15 cellular contexts compared by ENCODE assay signal in genomic region chr12:10186299-10186698, GRCh38. TPM values are rescaled to one million over a fixed set of nuclear protein-coding genes. Genes with fewer than 3 reads are reported as not detected.
DNase-seq lines count a peak whose midpoint lies in the region; ATAC-seq, FAIRE-seq and TF ChIP-seq lines count a peak whose summit lies in the region.
"Had no signal": no experiment of that assay in that cellular context is flagged by ENCODE, and none has a peak within 500 bp of the region (broad histone marks: within the 10 kb centered on the region; RNA-seq: fewer than 3 reads in every experiment).

No MANE protein-coding gene starts in this region.

- H3K9me3 Mint-ChIP-seq in stimulated activated naive B cell treated with anti-CD40 and anti-IgM and Interleukin-4, amounts not matched to agents 10 μg/mL and 1 μg/mL and 100 μg/mL, for 72 hours, result no peaks in the 10 kb centered on the region
- H3K9me3 Mint-ChIP-seq in activated CD8-positive, alpha-beta T cell treated with anti-CD3 and anti-CD28 coated beads for 36 hours, result no peaks in the 10 kb centered on the region
- H3K9me3 Mint-ChIP-seq: activated naive CD8-positive, alpha-beta T cell treated with anti-CD3 and anti-CD28 coated beads, Interleukin-2, amount 10 ng/mL, durations not matched to agents 7 days and 5 days; CD8-positive, alpha-beta T cell had no signal

- RAD21 ChIA-PET in GM12878 (lab: Charles Lee; ENCODE audit: unreplicated experiment), result no interaction called here

- H3K79me2 ChIP-seq in GM12878 (ENCODE audit: control insufficient read depth, insufficient read depth, low read length), result no peaks in the 10 kb centered on the region

- peak overlapping the region; percentile 59 for H3K27ac Mint-ChIP-seq in stimulated activated naive B cell treated with anti-CD40 and anti-IgM and Interleukin-4, amounts not matched to agents 10 μg/mL and 1 μg/mL and 100 μg/mL, for 72 hours
- no peak overlapping the region for H3K27ac Mint-ChIP-seq in activated CD8-positive, alpha-beta T cell treated with anti-CD3 and anti-CD28 coated beads for 36 hours
- H3K27ac Mint-ChIP-seq: activated naive CD8-positive, alpha-beta T cell treated with anti-CD3 and anti-CD28 coated beads, Interleukin-2, amount 10 ng/mL, durations not matched to agents 7 days and 5 days; CD8-positive, alpha-beta T cell had no signal

- no TSS peak for BruUV-seq in GM12878 (replicated peaks; lab: Mats Ljungman, UMichigan)

- no peak overlapping the region for H3K4me2 ChIP-seq in GM12878 (ENCODE audit: control insufficient read depth, insufficient read depth)

- TF ChIP-seq CTCF in GM12878 (IDR thresholded peaks at IDR 0.05 in 2 of 3, conservative IDR thresholded peaks at IDR 0.05 in 1 of 3; ENCODE audit: control insufficient read depth in 2 of 3, extremely low read depth in 1 of 3, insufficient read depth in 1 of 3, low read depth in 3 of 3, low read length in 3 of 3), result no peak
- TF ChIP-seq CTCF in left lung (IDR thresholded peaks at IDR 0.05), result no peak
- TF ChIP-seq CTCF in activated CD8-positive, alpha-beta T cell treated with anti-CD3 and anti-CD28 coated beads for 36 hours (IDR thresholded peaks at IDR 0.05), result no peak

- CTCF ChIA-PET in GM12878 (lab: Yijun Ruan, JAX), result no interaction called here
- CTCF ChIA-PET in activated CD8-positive, alpha-beta T cell treated with anti-CD3 and anti-CD28 coated beads for 36 hours (lab: Charles Lee), result interaction anchor here (0.6 kb wide), 1 partner anchor 95 kb away, joined by 4 read pairs; no protein-coding TSS in a partner anchor

- peak; percentile 32 for DNase-seq in KBM-7
- DNase-seq in GM12878 (ENCODE audit: low read depth, low spot score), result no peak
- peak; percentile 87 to 90 for DNase-seq in left lung
- peak; percentile 28 for DNase-seq in stimulated activated naive B cell treated with anti-CD40 and anti-IgM and Interleukin-4, amounts not matched to agents 10 μg/mL and 1 μg/mL and 100 μg/mL, for 72 hours
- DNase-seq in T-helper 9 cell, result no peak
- no peak for DNase-seq in activated CD8-positive, alpha-beta T cell treated with anti-CD3 and anti-CD28 coated beads for 36 hours
- no peak for DNase-seq in activated CD8-positive, alpha-beta memory T cell treated with anti-CD3 and anti-CD28 coated beads, Interleukin-2, amount 50 U/mL, for 4 hours
- DNase-seq: activated CD4-positive, CD25-positive, alpha-beta regulatory T cell; activated naive CD8-positive, alpha-beta T cell treated with anti-CD3 and anti-CD28 coated beads, Interleukin-2, amount 10 ng/mL, durations not matched to agents 7 days and 5 days; activated T-cell treated with anti-CD3 and anti-CD28 coated beads for 4 hours; CD8-positive, alpha-beta T cell; esophagus squamous epithelium; GF-D8; NCI-H2029 had no signal

- TF ChIP-seq POLR2A in GM12878 (IDR thresholded peaks at IDR 0.05; ENCODE audit: low read depth, low read length), result no peak

- H3K9me3 ChIP-seq in GM12878 (replicated peaks; ENCODE audit: control insufficient read depth, insufficient read depth, low read length) (no peaks in the 10 kb centered on the region), left lung (no peaks in the 10 kb centered on the region)
- H3K9me3 ChIP-seq: esophagus squamous epithelium had no signal

- no peak overlapping the region for H3K4me3 ChIP-seq in GM12878
- peak overlapping the region in 1 of 2 donors; percentile 16 for H3K4me3 ChIP-seq in left lung
- H3K4me3 ChIP-seq: esophagus squamous epithelium had no signal

- H3K36me3 ChIP-seq in GM12878 (ENCODE audit: control insufficient read depth in 2 of 2, insufficient read depth in 2 of 2, low read length in 1 of 2) (no peaks in the 10 kb centered on the region), left lung (no peaks in the 10 kb centered on the region)
- H3K36me3 ChIP-seq: esophagus squamous epithelium had no signal

- no peak for TF ChIP-seq EP300 in GM12878 (IDR thresholded peaks at IDR 0.05; ENCODE audit: borderline replicate concordance in 1 of 2, control insufficient read depth in 1 of 2, low read depth in 2 of 2, low read length in 2 of 2)

- H3K36me3 Mint-ChIP-seq in stimulated activated naive B cell treated with anti-CD40 and anti-IgM and Interleukin-4, amounts not matched to agents 10 μg/mL and 1 μg/mL and 100 μg/mL, for 72 hours, result no peaks in the 10 kb centered on the region
- H3K36me3 Mint-ChIP-seq in activated CD8-positive, alpha-beta T cell treated with anti-CD3 and anti-CD28 coated beads for 36 hours (ENCODE audit: low read depth), result no peaks in the 10 kb centered on the region
- H3K36me3 Mint-ChIP-seq: activated naive CD8-positive, alpha-beta T cell treated with anti-CD3 and anti-CD28 coated beads, Interleukin-2, amount 10 ng/mL, durations not matched to agents 7 days and 5 days; CD8-positive, alpha-beta T cell had no signal

- no peaks in the 10 kb centered on the region for H3K4me1 ChIP-seq in GM12878 (ENCODE audit: control insufficient read depth, insufficient read depth, low read length)
- H3K4me1 ChIP-seq in left lung, result peaks cover 7 to 60% of the 10 kb centered on the region in 2 donors

- SMC1A ChIA-PET in GM12878 (lab: Charles Lee; ENCODE audit: uncharacterized antibody, unreplicated experiment), result no interaction called here

- ATAC-seq in GM12878 (no peak), left lung (peak; percentile 64), HG03196 (IDR thresholded peaks at IDR 0.05; ENCODE audit: unreplicated experiment) (no peak)
- ATAC-seq in stimulated activated naive B cell treated with anti-CD40 and anti-IgM and Interleukin-4, amounts not matched to agents 10 μg/mL and 1 μg/mL and 100 μg/mL, for 72 hours (replicated peaks), result peak; percentile 72 to 79
- ATAC-seq in activated CD8-positive, alpha-beta T cell treated with anti-CD3 and anti-CD28 coated beads for 36 hours, result no peak
- ATAC-seq: CD8-positive, alpha-beta T cell had no signal

- TF ChIP-seq RAD21 in GM12878 (IDR thresholded peaks at IDR 0.05; ENCODE audit: insufficient read depth, low read depth, low read length), result no peak

- H2AFZ ChIP-seq in GM12878 (ENCODE audit: control insufficient read depth, low read depth, low read length), result 0 out of 2 replicates have a peak overlapping the region, but pooled peaks have one; percentile 1

- in situ Hi-C loops in KBM-7 (cut with MboI; ENCODE audit: low pct_unique_long_range_greater_than_20kb, low sequenced_read_pairs) (no loop called here), GM12878 (cut with MboI) (no loop called here)

- intact Hi-C loops in GM12878 (cut with micrococcal nuclease; ENCODE audit: unreplicated experiment) (no loop called here), left lung (cut with DNase I) (no loop called here)
- intact Hi-C loops in activated CD8-positive, alpha-beta T cell treated with anti-CD3 and anti-CD28 coated beads for 36 hours (cut with micrococcal nuclease), result no loop called here

- H3K4me1 Mint-ChIP-seq in stimulated activated naive B cell treated with anti-CD40 and anti-IgM and Interleukin-4, amounts not matched to agents 10 μg/mL and 1 μg/mL and 100 μg/mL, for 72 hours, result peaks cover 0 to 6% of the 10 kb centered on the region in 2 donors
- peaks cover 4% of the 10 kb centered on the region for H3K4me1 Mint-ChIP-seq in activated CD8-positive, alpha-beta T cell treated with anti-CD3 and anti-CD28 coated beads for 36 hours (ENCODE audit: low read depth)

- POLR2A ChIA-PET in GM12878 (lab: Charles Lee), result interaction anchor here (0.6 kb wide), 1 partner anchor 10 kb away, joined by 4 read pairs; no protein-coding TSS in a partner anchor
- POLR2A ChIA-PET in activated CD8-positive, alpha-beta T cell treated with anti-CD3 and anti-CD28 coated beads for 36 hours (lab: Charles Lee), result no interaction called here

- no peaks in the 10 kb centered on the region for H4K20me1 ChIP-seq in GM12878 (ENCODE audit: control insufficient read depth, insufficient read depth)

- peak overlapping the region in 1 of 2 donors; percentile 49 for H3K4me3 Mint-ChIP-seq in stimulated activated naive B cell treated with anti-CD40 and anti-IgM and Interleukin-4, amounts not matched to agents 10 μg/mL and 1 μg/mL and 100 μg/mL, for 72 hours
- H3K4me3 Mint-ChIP-seq in activated CD8-positive, alpha-beta T cell treated with anti-CD3 and anti-CD28 coated beads for 36 hours, result no peak overlapping the region
- H3K4me3 Mint-ChIP-seq: activated naive CD8-positive, alpha-beta T cell treated with anti-CD3 and anti-CD28 coated beads, Interleukin-2, amount 10 ng/mL, durations not matched to agents 7 days and 5 days; CD8-positive, alpha-beta T cell had no signal

- H3K27me3 ChIP-seq in GM12878 (replicated peaks in 1 of 2; ENCODE audit: control insufficient read depth in 2 of 2, insufficient read depth in 2 of 2, low read length in 1 of 2) (no peaks in the 10 kb centered on the region; a peak in 1 of 4 replicates), left lung (peaks cover 0 to 6% of the 10 kb centered on the region in 2 donors)

- 34% methylated on average over 11 of the region's 11 CpGs for WGBS in GM12878 (ENCODE audit: insufficient coverage, insufficient replicate concordance, low lambda C conversion rate, missing lambda C conversion rate)

- FAIRE-seq in GM12878 (lab: Jason Lieb, UNC), result no peak

- no peak overlapping the region for H3K9ac ChIP-seq in GM12878 (ENCODE audit: control insufficient read depth, insufficient read depth, low read length)

- peaks cover 41 to 73% of the 10 kb centered on the region in 2 donors for H3K27me3 Mint-ChIP-seq in stimulated activated naive B cell treated with anti-CD40 and anti-IgM and Interleukin-4, amounts not matched to agents 10 μg/mL and 1 μg/mL and 100 μg/mL, for 72 hours
- H3K27me3 Mint-ChIP-seq in activated CD8-positive, alpha-beta T cell treated with anti-CD3 and anti-CD28 coated beads for 36 hours, result peaks cover 14% of the 10 kb centered on the region

- H3K27ac ChIP-seq in GM12878 (ENCODE audit: control insufficient read depth, insufficient read depth) (no peak overlapping the region), left lung (peak overlapping the region in 1 of 2 donors; percentile 80)
- H3K27ac ChIP-seq: esophagus squamous epithelium had no signal

RNA-seq across cellular contexts. Expression of gene TMEM52B, which starts 7.5 kb away (rescaled TPM):
- not detected in 2 replicates for total RNA-seq in GM12878 (2013; cell fraction: nucleolus; rRNA removed)
- not detected in 2 replicates for total RNA-seq in GM12878 (2014; rRNA removed)
- not detected in 2 replicates for total RNA-seq in GM12878 (2014; rRNA removed; fragmentation: Illumina TruSeq; extraction: Trizol)
- total RNA-seq in GM12878 (2021), result not detected in 2 replicates
- polyA plus RNA-seq in GM12878 (2011; ENCODE audit: low read depth), result not detected
- polyA plus RNA-seq in GM12878 (2011; rRNA removed), result not detected in 2 replicates
- not detected in 2 replicates for polyA plus RNA-seq in GM12878 (2011; cell fraction: cytosol; rRNA removed)
- not detected in 2 replicates for polyA plus RNA-seq in GM12878 (2011; cell fraction: nucleus; rRNA removed)
- 0.08 and 0.38 TPM in 2 replicates for polyA plus RNA-seq in GM12878 (2012)
- not detected in 2 replicates for polyA plus RNA-seq in GM12878 (2014; fragmentation: Illumina TruSeq; extraction: Trizol)
- polyA plus RNA-seq in GM12878 (2014; fragmentation: Nextera tagmentation; extraction: Ambion mirVana), result not detected
- polyA plus RNA-seq in GM12878 (2014; rRNA removed), result 0.05 TPM in 1 of 2 replicates, not detected in the other
- polyA plus RNA-seq in GM12878 (2016; fragmentation: Nextera tagmentation; extraction: Ambion mirVana), result not detected
- polyA minus RNA-seq in GM12878 (2011; rRNA and poly(A)+ RNA removed), result not detected in 2 replicates
- not detected in 2 replicates for polyA minus RNA-seq in GM12878 (2011; cell fraction: cytosol; rRNA and poly(A)+ RNA removed)
- not detected in 2 replicates for polyA minus RNA-seq in GM12878 (2011; cell fraction: nucleus; rRNA and poly(A)+ RNA removed)
- 1 to 10 TPM; 1.9 to 2.0 TPM for total RNA-seq in left lung
- not detected for total RNA-seq in activated CD8-positive, alpha-beta T cell treated with anti-CD3 and anti-CD28 coated beads for 36 hours
- total RNA-seq: activated naive CD8-positive, alpha-beta T cell treated with anti-CD3 and anti-CD28 coated beads, Interleukin-2, amount 10 ng/mL, durations not matched to agents 7 days and 5 days; CD8-positive, alpha-beta T cell; esophagus squamous epithelium had no signal

RNA-seq across cellular contexts. Expression of gene OLR1, which starts 14.4 kb away (rescaled TPM):
- not detected in 2 replicates for total RNA-seq in GM12878 (2013; cell fraction: nucleolus; rRNA removed)
- total RNA-seq in GM12878 (2014; rRNA removed) (not detected in 2 replicates), GM12878 (2014; rRNA removed; fragmentation: Illumina TruSeq; extraction: Trizol) (not detected in 2 replicates), GM12878 (2021) (0.08 TPM in 1 of 2 replicates, not detected in the other), left lung (10 to 100 TPM; 52.2 to 63.6 TPM)
- polyA plus RNA-seq in GM12878 (2011; ENCODE audit: low read depth), result not detected
- polyA plus RNA-seq in GM12878 (2011; rRNA removed) (not detected in 2 replicates), GM12878 (2014; fragmentation: Illumina TruSeq; extraction: Trizol) (not detected in 2 replicates), GM12878 (2014; fragmentation: Nextera tagmentation; extraction: Ambion mirVana) (not detected), GM12878 (2014; rRNA removed) (not detected in 2 replicates), GM12878 (2016; fragmentation: Nextera tagmentation; extraction: Ambion mirVana) (not detected)
- polyA plus RNA-seq in GM12878 (2011; cell fraction: cytosol; rRNA removed), result not detected in 2 replicates
- not detected in 2 replicates for polyA plus RNA-seq in GM12878 (2011; cell fraction: nucleus; rRNA removed)
- 0.17 TPM in 1 of 2 replicates, not detected in the other for polyA plus RNA-seq in GM12878 (2012)
- polyA minus RNA-seq in GM12878 (2011; rRNA and poly(A)+ RNA removed), result not detected in 2 replicates
- 1.1 and 1.3 TPM in 2 replicates for polyA minus RNA-seq in GM12878 (2011; cell fraction: cytosol; rRNA and poly(A)+ RNA removed)
- 0.12 and 0.29 TPM in 2 replicates for polyA minus RNA-seq in GM12878 (2011; cell fraction: nucleus; rRNA and poly(A)+ RNA removed)
- not detected for total RNA-seq in activated CD8-positive, alpha-beta T cell treated with anti-CD3 and anti-CD28 coated beads for 36 hours
- total RNA-seq: activated naive CD8-positive, alpha-beta T cell treated with anti-CD3 and anti-CD28 coated beads, Interleukin-2, amount 10 ng/mL, durations not matched to agents 7 days and 5 days; CD8-positive, alpha-beta T cell had no signal

RNA-seq across cellular contexts. Expression of gene GABARAPL1, which starts 26.4 kb away (rescaled TPM):
- total RNA-seq in GM12878 (2013; cell fraction: nucleolus; rRNA removed), result 4.4 and 6.0 TPM in 2 replicates
- total RNA-seq in GM12878 (2014; rRNA removed) (2.1 and 3.2 TPM in 2 replicates), GM12878 (2014; rRNA removed; fragmentation: Illumina TruSeq; extraction: Trizol) (2.0 and 2.4 TPM in 2 replicates), GM12878 (2021) (2.7 and 3.6 TPM in 2 replicates), left lung (10 to 100 TPM; 49.0 to 68.4 TPM)
- polyA plus RNA-seq in GM12878 (2011; ENCODE audit: low read depth), result 7.2 TPM
- polyA plus RNA-seq in GM12878 (2011; rRNA removed) (0.71 and 0.99 TPM in 2 replicates), GM12878 (2014; fragmentation: Illumina TruSeq; extraction: Trizol) (3.1 and 11.1 TPM in 2 replicates), GM12878 (2014; fragmentation: Nextera tagmentation; extraction: Ambion mirVana) (under 1 TPM; 0.55 to 0.71 TPM), GM12878 (2014; rRNA removed) (3.7 and 4.8 TPM in 2 replicates), GM12878 (2016; fragmentation: Nextera tagmentation; extraction: Ambion mirVana) (under 1 TPM; 0.42 to 0.75 TPM)
- 0.28 and 0.69 TPM in 2 replicates for polyA plus RNA-seq in GM12878 (2011; cell fraction: cytosol; rRNA removed)
- 0.86 and 0.99 TPM in 2 replicates for polyA plus RNA-seq in GM12878 (2011; cell fraction: nucleus; rRNA removed)
- 7.8 and 9.0 TPM in 2 replicates for polyA plus RNA-seq in GM12878 (2012)
- polyA minus RNA-seq in GM12878 (2011; rRNA and poly(A)+ RNA removed), result 0.29 and 0.67 TPM in 2 replicates
- polyA minus RNA-seq in GM12878 (2011; cell fraction: cytosol; rRNA and poly(A)+ RNA removed), result 3.2 and 4.9 TPM in 2 replicates
- 0.57 and 0.85 TPM in 2 replicates for polyA minus RNA-seq in GM12878 (2011; cell fraction: nucleus; rRNA and poly(A)+ RNA removed)
- total RNA-seq in activated CD8-positive, alpha-beta T cell treated with anti-CD3 and anti-CD28 coated beads for 36 hours, result 1 to 10 TPM; 6.9 to 7.5 TPM

RNA-seq across cellular contexts. Expression of gene CLEC7A, which starts 56.3 kb away (rescaled TPM):
- not detected in 2 replicates for total RNA-seq in GM12878 (2013; cell fraction: nucleolus; rRNA removed)
- not detected in 2 replicates for total RNA-seq in GM12878 (2014; rRNA removed)
- not detected in 2 replicates for total RNA-seq in GM12878 (2014; rRNA removed; fragmentation: Illumina TruSeq; extraction: Trizol)
- not detected in 2 replicates for total RNA-seq in GM12878 (2021)
- not detected for polyA plus RNA-seq in GM12878 (2011; ENCODE audit: low read depth)
- polyA plus RNA-seq in GM12878 (2011; rRNA removed), result not detected in 2 replicates
- not detected in 2 replicates for polyA plus RNA-seq in GM12878 (2011; cell fraction: cytosol; rRNA removed)
- polyA plus RNA-seq in GM12878 (2011; cell fraction: nucleus; rRNA removed), result not detected in 2 replicates
- not detected in 2 replicates for polyA plus RNA-seq in GM12878 (2012)
- 0.06 TPM in 1 of 2 replicates, not detected in the other for polyA plus RNA-seq in GM12878 (2014; fragmentation: Illumina TruSeq; extraction: Trizol)
- polyA plus RNA-seq in GM12878 (2014; fragmentation: Nextera tagmentation; extraction: Ambion mirVana), result not detected
- polyA plus RNA-seq in GM12878 (2014; rRNA removed), result not detected in 2 replicates
- polyA plus RNA-seq in GM12878 (2016; fragmentation: Nextera tagmentation; extraction: Ambion mirVana), result not detected
- polyA minus RNA-seq in GM12878 (2011; rRNA and poly(A)+ RNA removed), result not detected in 2 replicates
- polyA minus RNA-seq in GM12878 (2011; cell fraction: cytosol; rRNA and poly(A)+ RNA removed), result not detected in 2 replicates
- not detected in 2 replicates for polyA minus RNA-seq in GM12878 (2011; cell fraction: nucleus; rRNA and poly(A)+ RNA removed)
- total RNA-seq in left lung, result 10 to 100 TPM; 25.4 to 75.7 TPM
- total RNA-seq in activated CD8-positive, alpha-beta T cell treated with anti-CD3 and anti-CD28 coated beads for 36 hours, result not detected

Comparison
In these comparisons a context has a peak if more than half of its experiments do, and no peak if none do; other contexts are left out.
1. DNase-seq: peak in KBM-7 (single experiment), left lung (2 of 2) and stimulated activated naive B cell treated with anti-CD40 and anti-IgM and Interleukin-4, amounts not matched to agents 10 μg/mL and 1 μg/mL and 100 μg/mL, for 72 hours (single experiment); none in GM12878 (single experiment), T-helper 9 cell (single experiment), activated CD8-positive, alpha-beta T cell treated with anti-CD3 and anti-CD28 coated beads for 36 hours (single experiment) and activated CD8-positive, alpha-beta memory T cell treated with anti-CD3 and anti-CD28 coated beads, Interleukin-2, amount 50 U/mL, for 4 hours (single experiment).
2. ATAC-seq: peak in left lung (single experiment) and stimulated activated naive B cell treated with anti-CD40 and anti-IgM and Interleukin-4, amounts not matched to agents 10 μg/mL and 1 μg/mL and 100 μg/mL, for 72 hours (2 of 2); none in GM12878 (single experiment), activated CD8-positive, alpha-beta T cell treated with anti-CD3 and anti-CD28 coated beads for 36 hours (single experiment) and HG03196 (single experiment).
3. RNA of gene OLR1, which starts 14.4 kb away (total RNA-seq): 52.2 to 63.6 TPM in left lung; 0.08 TPM in GM12878 and not detected in activated CD8-positive, alpha-beta T cell treated with anti-CD3 and anti-CD28 coated beads for 36 hours; every median in the first group is over 10 times any median in the second.
4. RNA of gene GABARAPL1, which starts 26.4 kb away (total RNA-seq): 49.0 to 68.4 TPM in left lung; 6.9 to 7.5 TPM in activated CD8-positive, alpha-beta T cell treated with anti-CD3 and anti-CD28 coated beads for 36 hours and 2.0 to 6.0 TPM in GM12878; every median in the first group is over 4 times any median in the second.